Comparison of ENCODE assay signal across 10 cellular contexts in genomic region chr14:21300892-21301291, GRCh38. TPM values are rescaled to one million over a fixed set of nuclear protein-coding genes. Genes with fewer than 3 reads are reported as not detected.
DNase-seq lines count a peak whose midpoint lies in the region; ATAC-seq, FAIRE-seq and TF ChIP-seq lines count a peak whose summit lies in the region.
"Had no signal": no experiment of that assay in that cellular context is flagged by ENCODE, and none has a peak within 500 bp of the region (broad histone marks: within the 10 kb centered on the region; RNA-seq: fewer than 3 reads in every experiment).

No MANE protein-coding gene starts in this region.

- peaks cover 0 to 5% of the 10 kb centered on the region in 2 donors for H3K4me1 ChIP-seq in right atrium auricular region
- H3K4me1 ChIP-seq in osteoblast (ENCODE audit: insufficient read depth, low read length): peaks cover 2% of the 10 kb centered on the region

- H4K20me1 ChIP-seq in osteoblast (ENCODE audit: insufficient read depth, low read length): no peaks in the 10 kb centered on the region

- POLR2A ChIA-PET in activated CD4-positive, alpha-beta T cell treated with anti-CD3 and anti-CD28 coated beads, Interleukin-2, amount 10 ng/mL, durations not matched to agents 7 days and 5 days (lab: Charles Lee): no interaction called here

- H3K4me2 ChIP-seq in osteoblast (ENCODE audit: insufficient read depth, low read length): peak overlapping the region; percentile 67

- intact Hi-C loops in Right ventricle myocardium inferior (cut with DNase I): no loop called here

- ATAC-seq in Right ventricle myocardium inferior (peak; percentile 59), esophagus mucosa (peak; percentile 20), GM19452 (IDR thresholded peaks at IDR 0.05; ENCODE audit: unreplicated experiment) (no peak)

- no peaks in the 10 kb centered on the region for H3K36me3 Mint-ChIP-seq in activated CD4-positive, alpha-beta T cell treated with anti-CD3 and anti-CD28 coated beads, Interleukin-2, amount 10 ng/mL, durations not matched to agents 7 days and 5 days (ENCODE audit: low read depth)

- H3K9me3 Mint-ChIP-seq in activated CD4-positive, alpha-beta T cell treated with anti-CD3 and anti-CD28 coated beads, Interleukin-2, amount 10 ng/mL, durations not matched to agents 7 days and 5 days: no peaks in the 10 kb centered on the region

- H3K27me3 Mint-ChIP-seq in activated CD4-positive, alpha-beta T cell treated with anti-CD3 and anti-CD28 coated beads, Interleukin-2, amount 10 ng/mL, durations not matched to agents 7 days and 5 days: peaks cover 35% of the 10 kb centered on the region

- TF ChIP-seq CTCF in right atrium auricular region (IDR thresholded peaks at IDR 0.05) (peak in 1 of 2 donors; percentile 36), osteoblast (IDR thresholded peaks at IDR 0.05; ENCODE audit: extremely low read depth, low read depth, low read length) (no peak)

- H3K4me1 Mint-ChIP-seq in activated CD4-positive, alpha-beta T cell treated with anti-CD3 and anti-CD28 coated beads, Interleukin-2, amount 10 ng/mL, durations not matched to agents 7 days and 5 days: peaks cover 6% of the 10 kb centered on the region

- H3K27me3 ChIP-seq in right atrium auricular region (no peaks in the 10 kb centered on the region), osteoblast (ENCODE audit: insufficient read depth, low read length) (peaks cover 19% of the 10 kb centered on the region)

- CTCF ChIA-PET in activated CD4-positive, alpha-beta T cell treated with anti-CD3 and anti-CD28 coated beads, Interleukin-2, amount 10 ng/mL, durations not matched to agents 7 days and 5 days (lab: Charles Lee): no interaction called here

- FAIRE-seq in urothelium cell line (lab: Jason Lieb, UNC): no peak

- H3K4me3 ChIP-seq in right atrium auricular region (peak overlapping the region in 1 of 2 donors; percentile 31), osteoblast (ENCODE audit: insufficient read depth, low read length) (peak overlapping the region; percentile 20)

- no peak overlapping the region for H3K4me3 Mint-ChIP-seq in activated CD4-positive, alpha-beta T cell treated with anti-CD3 and anti-CD28 coated beads, Interleukin-2, amount 10 ng/mL, durations not matched to agents 7 days and 5 days

- H3K27ac Mint-ChIP-seq in activated CD4-positive, alpha-beta T cell treated with anti-CD3 and anti-CD28 coated beads, Interleukin-2, amount 10 ng/mL, durations not matched to agents 7 days and 5 days: no peak overlapping the region

- H2AFZ ChIP-seq in osteoblast (ENCODE audit: low read length): no peak overlapping the region

- no peaks in the 10 kb centered on the region for H3K79me2 ChIP-seq in osteoblast (ENCODE audit: insufficient read depth, low read length)

- H3K27ac ChIP-seq in right atrium auricular region (no peak overlapping the region), osteoblast (ENCODE audit: low read depth, low read length) (no peak overlapping the region)
- H3K27ac ChIP-seq: VCaP had no signal

- H3K9me3 ChIP-seq in right atrium auricular region: no peaks in the 10 kb centered on the region
- no peaks in the 10 kb centered on the region for H3K9me3 ChIP-seq in osteoblast (ENCODE audit: low read depth, low read length)

- DNase-seq in Right ventricle myocardium inferior (ENCODE audit: missing footprints): no peak
- DNase-seq in right atrium auricular region (ENCODE audit: low spot score): no peak
- DNase-seq in activated CD4-positive, alpha-beta T cell treated with anti-CD3 and anti-CD28 coated beads, Interleukin-2, amount 10 ng/mL, durations not matched to agents 7 days and 5 days: peak; percentile 9
- DNase-seq in osteoblast (ENCODE audit: insufficient read length, low spot score, missing footprints): no peak
- no peak for DNase-seq in HCEC 1CT
- no peak for DNase-seq in urothelium cell line (ENCODE audit: low spot score)
- DNase-seq: DND-41 had no signal

- no peaks in the 10 kb centered on the region for H3K36me3 ChIP-seq in right atrium auricular region
- H3K36me3 ChIP-seq in osteoblast (ENCODE audit: insufficient read depth, low read length): no peaks in the 10 kb centered on the region

RNA-seq across cellular contexts. Expression of gene RPGRIP1, which starts 21.0 kb away (rescaled TPM):
- total RNA-seq in Right ventricle myocardium inferior (0.60 TPM), right atrium auricular region (under 1 TPM in 1 of 2 donors, not detected in 1; 0.12 TPM), esophagus mucosa (not detected), osteoblast (under 0.01 TPM in 1 of 2 replicates, not detected in the other)
- total RNA-seq in activated CD4-positive, alpha-beta T cell treated with anti-CD3 and anti-CD28 coated beads, Interleukin-2, amount 10 ng/mL, durations not matched to agents 7 days and 5 days: not detected

RNA-seq across cellular contexts. Expression of gene HNRNPC, which starts 31.6 kb away (rescaled TPM):
- total RNA-seq in Right ventricle myocardium inferior (266 TPM), right atrium auricular region (100 to 1,000 TPM; 254 to 277 TPM), esophagus mucosa (415 TPM), osteoblast (402 and 446 TPM in 2 replicates)
- 100 to 1,000 TPM; 684 to 863 TPM for total RNA-seq in activated CD4-positive, alpha-beta T cell treated with anti-CD3 and anti-CD28 coated beads, Interleukin-2, amount 10 ng/mL, durations not matched to agents 7 days and 5 days
